17 cellular contexts compared by ENCODE assay signal in genomic region chr14:77746064-77746463, GRCh38. TPM values are rescaled to one million over a fixed set of nuclear protein-coding genes. Genes with fewer than 3 reads are reported as not detected.
DNase-seq lines count a peak whose midpoint lies in the region; TF ChIP-seq lines count a peak whose summit lies in the region.
"Had no signal": no experiment of that assay in that cellular context is flagged by ENCODE, and none has a peak within 500 bp of the region (broad histone marks: within the 10 kb centered on the region; RNA-seq: fewer than 3 reads in every experiment).

No MANE protein-coding gene starts in this region.

- H3K36me3 ChIP-seq in osteoblast (ENCODE audit: insufficient read depth, low read length): peaks cover 24% of the 10 kb centered on the region
- peaks cover 0 to 81% (median 6%) of the 10 kb centered on the region in 3 donors for H3K36me3 ChIP-seq in tibial nerve

- H3K27ac ChIP-seq in VCaP (peak overlapping the region; percentile 29; the same call in 1 of the 2 replicates), osteoblast (ENCODE audit: low read depth, low read length) (no peak overlapping the region), tibial nerve (no peak overlapping the region)
- H3K27ac ChIP-seq: RWPE1, SJSA1 had no signal

- TF ChIP-seq CTCF in VCaP (conservative IDR thresholded peaks at IDR 0.05) (no peak), osteoblast (IDR thresholded peaks at IDR 0.05; ENCODE audit: extremely low read depth, low read depth, low read length) (no peak), tibial nerve (IDR thresholded peaks at IDR 0.05) (no peak)

- H4K20me1 ChIP-seq in osteoblast (ENCODE audit: insufficient read depth, low read length): peaks cover 18% of the 10 kb centered on the region

- DNase-seq in COLO668 (lab: John Stamatoyannopoulos, UW; ENCODE audit: unreplicated experiment): peak; percentile 11
- peak; percentile 63 for DNase-seq in DMS79 (lab: John Stamatoyannopoulos, UW)
- peak; percentile 42 for DNase-seq in osteoblast (ENCODE audit: insufficient read length, low spot score, missing footprints)
- DNase-seq in tibial nerve (ENCODE audit: low spot score in 2 of 2): no peak
- no peak for DNase-seq in Kasumi-1 (lab: John Stamatoyannopoulos, UW)
- DNase-seq in EL: no peak
- DNase-seq: CD8-positive, alpha-beta T cell; MM.1S; NCI-H1092 treated with DMSO at 0.1 percent for 48 hours; NCI-H2029; NCI-H2171; NCI-H446; NCI-H774; SW 1271 had no signal

- no peak for TF ChIP-seq EP300 in tibial nerve (IDR thresholded peaks at IDR 0.05)

- H3K4me1 ChIP-seq in osteoblast (ENCODE audit: insufficient read depth, low read length): no peaks in the 10 kb centered on the region
- peaks cover 0 to 3% (median 0%) of the 10 kb centered on the region in 4 donors for H3K4me1 ChIP-seq in tibial nerve
- H3K4me1 ChIP-seq: SJSA1 had no signal

- no peak for TF ChIP-seq POLR2A in tibial nerve (IDR thresholded peaks at IDR 0.05)

- 39 to 45% methylated on average over 3 of the region's 3 CpGs for WGBS in tibial nerve, 2 donors

- H3K9me3 ChIP-seq in osteoblast (ENCODE audit: low read depth, low read length) (no peaks in the 10 kb centered on the region), tibial nerve (no peaks in the 10 kb centered on the region)
- H3K9me3 ChIP-seq: SJSA1 had no signal

- no peak overlapping the region for H2AFZ ChIP-seq in osteoblast (ENCODE audit: low read length)

- H3K27me3 ChIP-seq in osteoblast (ENCODE audit: insufficient read depth, low read length) (no peaks in the 10 kb centered on the region), tibial nerve (no peaks in the 10 kb centered on the region)
- H3K27me3 ChIP-seq: SJSA1 had no signal

- no peak overlapping the region for H3K4me2 ChIP-seq in osteoblast (ENCODE audit: insufficient read depth, low read length)

- no peak overlapping the region for H3K4me3 ChIP-seq in osteoblast (ENCODE audit: insufficient read depth, low read length)
- no peak overlapping the region for H3K4me3 ChIP-seq in tibial nerve
- H3K4me3 ChIP-seq: SJSA1 had no signal

- H3K79me2 ChIP-seq in osteoblast (ENCODE audit: insufficient read depth, low read length): peaks cover 35% of the 10 kb centered on the region

RNA-seq across cellular contexts. Expression of gene SNW1, which starts 14.9 kb away (rescaled TPM):
- total RNA-seq in osteoblast: 59.4 and 65.7 TPM in 2 replicates
- total RNA-seq in tibial nerve: 10 to 100 TPM; 39.8 to 68.4 (median 43.0) TPM

RNA-seq across cellular contexts. Expression of gene SLIRP, which starts 38.2 kb away (rescaled TPM):
- 61.3 and 81.4 TPM in 2 replicates for total RNA-seq in osteoblast
- 100 to 1,000 TPM; 156 to 262 (median 218) TPM for total RNA-seq in tibial nerve

RNA-seq across cellular contexts. Expression of gene ALKBH1, which starts 38.2 kb away (rescaled TPM):
- total RNA-seq in osteoblast: 7.6 and 9.4 TPM in 2 replicates
- total RNA-seq in tibial nerve: 10 to 100 TPM in 3 of 4 donors, 1 to 10 TPM in 1; 9.6 to 17.0 (median 13.1) TPM

RNA-seq across cellular contexts. Expression of gene ADCK1, which starts 53.8 kb away (rescaled TPM):
- total RNA-seq in osteoblast: 9.0 and 9.1 TPM in 2 replicates
- 1 to 10 TPM; 4.4 to 9.4 (median 7.5) TPM for total RNA-seq in tibial nerve

Comparison
In these comparisons a context has a peak if more than half of its experiments do, and no peak if none do; other contexts are left out.
1. DNase-seq: peak in COLO668 (single experiment), DMS79 (single experiment) and osteoblast (single experiment); none in tibial nerve (0 of 2), Kasumi-1 (0 of 2) and EL (single experiment).